ENCODE assay signal across 1 cellular context in the genomic region with DNA sequence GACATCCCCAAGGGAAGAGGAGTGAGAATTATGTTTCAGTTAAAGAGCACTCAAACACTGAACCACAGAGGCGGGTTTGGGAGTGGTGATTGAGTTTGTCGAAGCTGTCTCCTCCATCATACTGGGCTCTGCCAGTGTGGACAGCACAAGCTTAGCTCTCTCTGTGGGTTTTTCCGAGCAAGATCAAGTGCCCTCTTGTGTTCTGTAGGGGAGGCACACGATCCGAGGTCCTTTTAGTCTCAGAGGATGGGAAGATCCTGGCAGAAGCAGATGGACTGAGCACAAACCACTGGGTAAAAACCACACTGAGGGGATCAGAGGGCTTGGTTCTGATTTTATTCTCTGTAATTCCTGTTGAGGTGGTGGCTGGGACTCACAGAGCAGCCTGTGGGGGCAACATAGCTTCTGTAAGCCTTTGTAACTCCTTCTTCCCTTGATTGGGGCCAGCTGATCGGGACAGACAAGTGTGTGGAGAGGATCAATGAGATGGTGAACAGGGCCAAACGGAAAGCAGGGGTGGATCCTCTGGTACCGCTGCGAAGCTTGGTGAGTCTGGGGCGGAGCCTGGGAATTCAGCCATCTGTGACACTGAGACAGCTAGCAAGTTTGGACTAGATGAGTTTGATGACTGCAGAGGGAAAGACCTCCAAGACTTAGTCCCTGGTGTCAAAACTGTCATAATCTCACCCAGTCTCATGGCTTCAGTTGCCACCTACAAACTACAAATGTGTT.
TF ChIP-seq lines count a peak whose summit lies in the region.

No MANE protein-coding gene starts in this region.

TF ChIP-seq in GM23338, 12 proteins besides CTCF, POLR2A, EP300 and RAD21 (continued from another document):
- TF ChIP-seq, protein P1, sequence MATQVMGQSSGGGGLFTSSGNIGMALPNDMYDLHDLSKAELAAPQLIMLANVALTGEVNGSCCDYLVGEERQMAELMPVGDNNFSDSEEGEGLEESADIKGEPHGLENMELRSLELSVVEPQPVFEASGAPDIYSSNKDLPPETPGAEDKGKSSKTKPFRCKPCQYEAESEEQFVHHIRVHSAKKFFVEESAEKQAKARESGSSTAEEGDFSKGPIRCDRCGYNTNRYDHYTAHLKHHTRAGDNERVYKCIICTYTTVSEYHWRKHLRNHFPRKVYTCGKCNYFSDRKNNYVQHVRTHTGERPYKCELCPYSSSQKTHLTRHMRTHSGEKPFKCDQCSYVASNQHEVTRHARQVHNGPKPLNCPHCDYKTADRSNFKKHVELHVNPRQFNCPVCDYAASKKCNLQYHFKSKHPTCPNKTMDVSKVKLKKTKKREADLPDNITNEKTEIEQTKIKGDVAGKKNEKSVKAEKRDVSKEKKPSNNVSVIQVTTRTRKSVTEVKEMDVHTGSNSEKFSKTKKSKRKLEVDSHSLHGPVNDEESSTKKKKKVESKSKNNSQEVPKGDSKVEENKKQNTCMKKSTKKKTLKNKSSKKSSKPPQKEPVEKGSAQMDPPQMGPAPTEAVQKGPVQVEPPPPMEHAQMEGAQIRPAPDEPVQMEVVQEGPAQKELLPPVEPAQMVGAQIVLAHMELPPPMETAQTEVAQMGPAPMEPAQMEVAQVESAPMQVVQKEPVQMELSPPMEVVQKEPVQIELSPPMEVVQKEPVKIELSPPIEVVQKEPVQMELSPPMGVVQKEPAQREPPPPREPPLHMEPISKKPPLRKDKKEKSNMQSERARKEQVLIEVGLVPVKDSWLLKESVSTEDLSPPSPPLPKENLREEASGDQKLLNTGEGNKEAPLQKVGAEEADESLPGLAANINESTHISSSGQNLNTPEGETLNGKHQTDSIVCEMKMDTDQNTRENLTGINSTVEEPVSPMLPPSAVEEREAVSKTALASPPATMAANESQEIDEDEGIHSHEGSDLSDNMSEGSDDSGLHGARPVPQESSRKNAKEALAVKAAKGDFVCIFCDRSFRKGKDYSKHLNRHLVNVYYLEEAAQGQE (IDR thresholded peaks at IDR 0.05; ENCODE audit: unreplicated experiment): no peak
- TF ChIP-seq STAT1 (IDR thresholded peaks at IDR 0.05; ENCODE audit: unreplicated experiment): no peak
- no peak for TF ChIP-seq ZNF114 (CRISPR knock-in tag; IDR thresholded peaks at IDR 0.05)
- TF ChIP-seq POLR2AphosphoS5 (IDR thresholded peaks at IDR 0.05; ENCODE audit: low read depth): no peak
- TF ChIP-seq EZH2 (IDR thresholded peaks at IDR 0.05; ENCODE audit: low read depth, unreplicated experiment): no peak
- no peak for TF ChIP-seq ZNF462 (CRISPR knock-in tag; IDR thresholded peaks at IDR 0.05)
- TF ChIP-seq NANOG (IDR thresholded peaks at IDR 0.05; ENCODE audit: borderline replicate concordance): no peak
- no peak for TF ChIP-seq JUNB (IDR thresholded peaks at IDR 0.05; ENCODE audit: unreplicated experiment)
- no peak for TF ChIP-seq ETS1 (IDR thresholded peaks at IDR 0.05)
TF ChIP-seq in GM23338: peak in this region for 0.
